Comparison of ENCODE assay signal across 1 cellular context in genomic region chr22:44341431-44342346, GRCh38.
TF ChIP-seq lines count a peak whose summit lies in the region.

No MANE protein-coding gene starts in this region.

TF ChIP-seq in IMR-90, 13 proteins besides CTCF, POLR2A, EP300 and RAD21:
- TF ChIP-seq CEBPB (IDR thresholded peaks at IDR 0.05; ENCODE audit: low read depth, low read length) (peak; percentile 85), FOS (IDR thresholded peaks at IDR 0.05; ENCODE audit: low read depth, low read length) (no peak), ELK1 (IDR thresholded peaks at IDR 0.05; ENCODE audit: borderline replicate concordance, low read depth, low read length) (no peak), NFE2L2 (IDR thresholded peaks at IDR 0.05; ENCODE audit: low read depth, low read length) (no peak)
